11 cellular contexts compared by ENCODE assay signal in the genomic region with DNA sequence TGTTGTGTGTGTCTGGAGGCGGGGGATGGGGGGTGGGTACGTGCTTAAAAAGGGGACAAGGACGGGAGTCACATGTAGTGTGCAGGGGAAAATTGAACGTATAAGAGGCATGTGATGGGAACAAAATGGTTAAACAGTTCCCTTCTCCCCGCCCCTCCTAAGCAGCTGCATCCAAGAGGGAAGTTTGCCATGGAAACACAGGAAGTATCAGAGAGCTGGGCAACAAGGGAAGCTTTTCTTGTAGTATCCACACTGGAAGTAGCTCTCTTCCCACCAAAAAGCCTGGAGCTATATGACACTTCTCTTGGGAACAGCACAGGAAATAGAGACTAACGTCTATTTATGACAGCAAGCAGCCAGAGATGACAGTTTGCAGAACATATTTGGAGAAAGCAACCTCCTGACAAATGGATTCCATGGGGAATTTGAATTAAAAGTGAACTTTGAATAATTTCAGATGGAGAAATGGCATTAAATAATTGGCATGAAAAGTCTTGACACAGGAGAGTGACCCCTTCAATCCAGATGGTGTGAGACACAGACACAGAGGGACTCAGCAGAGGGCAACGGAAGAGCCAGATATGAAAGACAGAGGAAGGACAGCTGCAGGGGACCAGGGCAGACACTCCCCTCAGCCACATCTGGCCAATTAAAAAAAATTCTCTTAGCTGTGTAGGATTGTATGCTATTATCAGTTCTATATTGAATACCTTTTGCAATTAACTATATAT.
DNase-seq lines count a peak whose midpoint lies in the region; ATAC-seq and TF ChIP-seq lines count a peak whose summit lies in the region.
"Had no signal": no experiment of that assay in that cellular context is flagged by ENCODE, and none has a peak within 500 bp of the region (broad histone marks: within the 10 kb centered on the region; RNA-seq: fewer than 3 reads in every experiment).

No MANE protein-coding gene starts in this region.

- no peak overlapping the region for H3K56ac ChIP-seq in mesendoderm (ENCODE audit: low read length)

- H3K4me3 ChIP-seq in A673 (ENCODE audit: low read depth, low read length, poor library complexity, severe bottlenecking) = no peak overlapping the region
- H3K4me3 ChIP-seq in endodermal cell (ENCODE audit: low read length) = no peak overlapping the region
- H3K4me3 ChIP-seq in mesendoderm (ENCODE audit: low read length) = no peak overlapping the region
- no peak overlapping the region for H3K4me3 ChIP-seq in uterus

- H3K4me1 ChIP-seq in A673 (ENCODE audit: insufficient read depth, low read length, poor library complexity, severe bottlenecking) (peaks cover 8% of the 10 kb centered on the region), endodermal cell (ENCODE audit: control insufficient read depth, insufficient read depth, low read length) (no peaks in the 10 kb centered on the region), mesendoderm (ENCODE audit: control insufficient read depth, low read depth, low read length) (peaks cover 3% of the 10 kb centered on the region), uterus (no peaks in the 10 kb centered on the region)

- no peaks in the 10 kb centered on the region for H3K79me2 ChIP-seq in mesendoderm (ENCODE audit: control insufficient read depth, insufficient read depth, low read length)

- no peak overlapping the region for H3K18ac ChIP-seq in mesendoderm (ENCODE audit: low read length)

- intact Hi-C loops in A673 (cut with micrococcal nuclease; ENCODE audit: unreplicated experiment) = no loop called here
- intact Hi-C loops in uterus (cut with DNase I; ENCODE audit: low total_unique reads) = no loop called here

- H3K79me1 ChIP-seq in mesendoderm (ENCODE audit: low read length) = no peaks in the 10 kb centered on the region

- H3K9me3 ChIP-seq in A673 (ENCODE audit: low read depth, low read length, poor library complexity, severe bottlenecking) (no peaks in the 10 kb centered on the region), endodermal cell (ENCODE audit: control insufficient read depth, low read length) (no peaks in the 10 kb centered on the region), uterus (no peaks in the 10 kb centered on the region)

- no peak overlapping the region for H3K4ac ChIP-seq in mesendoderm (ENCODE audit: low read depth, low read length)

- TF ChIP-seq POLR2A in uterus (IDR thresholded peaks at IDR 0.05) = no peak

- no TSS peak for BruUV-seq in A673 (replicated peaks; lab: Mats Ljungman, UMichigan)

- no peaks in the 10 kb centered on the region for H3K27me3 ChIP-seq in A673 (replicated peaks; ENCODE audit: insufficient read depth, low read depth, low read length, poor library complexity)
- H3K27me3 ChIP-seq in endodermal cell (ENCODE audit: control insufficient read depth, insufficient read depth, low read length, poor library complexity, severe bottlenecking) = no peaks in the 10 kb centered on the region
- H3K27me3 ChIP-seq in mesendoderm (ENCODE audit: insufficient read depth, low read length, poor library complexity) = no peaks in the 10 kb centered on the region
- no peaks in the 10 kb centered on the region for H3K27me3 ChIP-seq in uterus

- H3K36me3 ChIP-seq in A673 (ENCODE audit: insufficient read depth, low read length, poor library complexity, severe bottlenecking) (no peaks in the 10 kb centered on the region), endodermal cell (ENCODE audit: control insufficient read depth, insufficient read depth, low read length) (no peaks in the 10 kb centered on the region), mesendoderm (ENCODE audit: control insufficient read depth, insufficient read depth, low read length) (no peaks in the 10 kb centered on the region), uterus (no peaks in the 10 kb centered on the region)

- H2BK120ac ChIP-seq in mesendoderm (ENCODE audit: low read depth, low read length) = no peak overlapping the region

- H4K5ac ChIP-seq in mesendoderm (ENCODE audit: low read length) = no peak overlapping the region

- no peak overlapping the region for H3K27ac Mint-ChIP-seq in endodermal cell

- CTCF ChIA-PET in A673 (lab: Charles Lee) = no interaction called here

- H2BK15ac ChIP-seq in mesendoderm (replicated peaks; ENCODE audit: low read depth) = no peak overlapping the region

- H3K36me3 Mint-ChIP-seq in endodermal cell (ENCODE audit: low read depth) = no peaks in the 10 kb centered on the region

- H3K4me3 Mint-ChIP-seq in endodermal cell = no peak overlapping the region

- H4K8ac ChIP-seq in mesendoderm (ENCODE audit: low read depth, low read length) = no peak overlapping the region

- H3K27me3 Mint-ChIP-seq in endodermal cell (ENCODE audit: insufficient read depth) = no peaks in the 10 kb centered on the region

- H3K9ac ChIP-seq in endodermal cell (ENCODE audit: extremely low read depth, low read length, poor library complexity, severe bottlenecking) (no peak overlapping the region), mesendoderm (ENCODE audit: low read length) (no peak overlapping the region)

- no peak overlapping the region for H3K4me2 ChIP-seq in mesendoderm (ENCODE audit: low read length)

- no peak overlapping the region for H2BK5ac ChIP-seq in mesendoderm (ENCODE audit: low read length)

- no peak overlapping the region for H3K23ac ChIP-seq in mesendoderm (ENCODE audit: low read length)

- DNase-seq in A673 (ENCODE audit: low spot score) (peak; percentile 25), NCI-H1417 (lab: John Stamatoyannopoulos, UW) (peak in 2 of 3 experiments; percentile 43 to 85), endodermal cell (no peak), mesendoderm (peak; percentile 47), DMS114 treated with DMSO at 0.1 percent for 48 hours (lab: John Stamatoyannopoulos, UW; ENCODE audit: unreplicated experiment) (no peak), uterus (no peak)
- DNase-seq: activated CD4-positive, alpha-beta T cell treated with anti-CD3 and anti-CD28 coated beads for 48 hours; trophoblast cell had no signal

- H3K4me1 Mint-ChIP-seq in endodermal cell = peaks cover 4% of the 10 kb centered on the region

- ATAC-seq in GM19351 (IDR thresholded peaks at IDR 0.05; ENCODE audit: unreplicated experiment) = no peak
- no peak for ATAC-seq in GM21515 (IDR thresholded peaks at IDR 0.05; ENCODE audit: unreplicated experiment)

- no peaks in the 10 kb centered on the region for H3K9me3 Mint-ChIP-seq in endodermal cell

- POLR2A ChIA-PET in A673 (lab: Charles Lee; ENCODE audit: low non-redundant PET) = no interaction called here

- H3K27ac ChIP-seq in A673 (ENCODE audit: low read depth, low read length, poor library complexity, severe bottlenecking) (no peak overlapping the region), endodermal cell (ENCODE audit: low read depth, low read length) (peak overlapping the region; percentile 70), mesendoderm (ENCODE audit: low read depth, low read length) (no peak overlapping the region), uterus (no peak overlapping the region)
- H3K27ac ChIP-seq: C4-2B had no signal

- 65 to 83% methylated on average over 2 to 7 of the region's 7 CpGs for WGBS in endodermal cell (ENCODE audit: insufficient coverage in 1 of 2, insufficient read length in 1 of 2), 2 experiments
- WGBS in mesendoderm (ENCODE audit: extremely low coverage, insufficient coverage, low lambda C conversion rate) = no CpG with 5 or more reads among the region's 7 CpGs

- no peak overlapping the region for H2AK5ac ChIP-seq in mesendoderm (ENCODE audit: low read length)

- TF ChIP-seq CTCF in A673 (conservative IDR thresholded peaks at IDR 0.05; ENCODE audit: low read depth, low read length) (no peak), endodermal cell (conservative IDR thresholded peaks at IDR 0.05) (no peak), uterus (IDR thresholded peaks at IDR 0.05) (no peak)

Comparison
In these comparisons a context has a peak if more than half of its experiments do, and no peak if none do; other contexts are left out.
1. DNase-seq: peak in A673 (single experiment), NCI-H1417 (2 of 3) and mesendoderm (single experiment); none in endodermal cell (single experiment), DMS114 treated with DMSO at 0.1 percent for 48 hours (single experiment) and uterus (0 of 2).